Comparison of ENCODE assay signal across 15 cellular contexts in the genomic region with DNA sequence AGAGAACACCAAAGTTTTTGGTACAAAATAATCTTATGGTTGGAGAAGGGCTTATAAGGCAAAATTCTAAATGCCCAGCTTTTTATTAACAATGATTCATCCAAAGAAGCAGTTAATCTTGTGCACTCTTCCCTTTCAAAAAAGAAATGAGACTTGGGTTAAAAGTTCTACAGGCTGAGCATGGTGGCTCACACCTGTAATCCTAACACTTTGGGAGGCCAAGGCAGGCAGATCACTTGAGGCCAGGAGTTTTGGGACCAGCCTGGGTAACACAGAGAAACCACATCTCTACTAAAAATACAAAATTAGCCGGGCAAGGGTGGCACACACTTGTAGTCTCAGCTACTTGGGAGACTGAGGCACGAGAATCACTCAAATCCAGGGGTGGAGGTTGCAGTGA. TPM values are rescaled to one million over a fixed set of nuclear protein-coding genes. Genes with fewer than 3 reads are reported as not detected.
A peak's percentile ranks its signal among the peaks of the same experiment; 100 is the strongest.
DNase-seq lines count a peak whose midpoint lies in the region; ATAC-seq and TF ChIP-seq lines count a peak whose summit lies in the region.
"Had no signal": no experiment of that assay in that cellular context is flagged by ENCODE, and none has a peak within 500 bp of the region (broad histone marks: within the 10 kb centered on the region; RNA-seq: fewer than 3 reads in every experiment).

No MANE protein-coding gene starts in this region.

- H3K9me3 ChIP-seq in Loucy (ENCODE audit: insufficient read depth, low read depth, low read length) (no peaks in the 10 kb centered on the region), neural progenitor cell (ENCODE audit: low read depth) (no peaks in the 10 kb centered on the region), WERI-Rb-1 (ENCODE audit: severe bottlenecking) (no peaks in the 10 kb centered on the region)
- H3K9me3 ChIP-seq: pancreas, upper lobe of right lung had no signal

- peaks cover 77% of the 10 kb centered on the region for H3K4me1 Mint-ChIP-seq in activated T-cell treated with anti-CD3 and anti-CD28 coated beads, Interleukin-2, amount 50 U/mL, for 24 hours (ENCODE audit: low read depth)
- H3K4me1 Mint-ChIP-seq in activated naive CD8-positive, alpha-beta T cell treated with anti-CD3 and anti-CD28 coated beads, Interleukin-2, amount 10 ng/mL, durations not matched to agents 7 days and 5 days = peaks cover 49% of the 10 kb centered on the region
- peaks cover 57% of the 10 kb centered on the region for H3K4me1 Mint-ChIP-seq in neural progenitor cell

- H3K4me3 Mint-ChIP-seq in activated T-cell treated with anti-CD3 and anti-CD28 coated beads, Interleukin-2, amount 50 U/mL, for 24 hours = peak overlapping the region; percentile 100
- H3K4me3 Mint-ChIP-seq in activated naive CD8-positive, alpha-beta T cell treated with anti-CD3 and anti-CD28 coated beads, Interleukin-2, amount 10 ng/mL, durations not matched to agents 7 days and 5 days = peak overlapping the region; percentile 5
- H3K4me3 Mint-ChIP-seq in neural progenitor cell = no peak overlapping the region
- H3K4me3 Mint-ChIP-seq: dendritic cell treated with granulocyte-macrophage colony-stimulating factor and Interleukin-4, amounts not matched to agents 40 ng/mL and 50 ng/mL, for 4 days had no signal

- no peak for ATAC-seq in activated naive CD8-positive, alpha-beta T cell treated with anti-CD3 and anti-CD28 coated beads, Interleukin-2, amount 10 ng/mL, durations not matched to agents 7 days and 5 days (ENCODE audit: low read depth)
- ATAC-seq: Panc1, pancreas, upper lobe of right lung had no signal

- POLR2A ChIA-PET in activated naive CD8-positive, alpha-beta T cell treated with anti-CD3 and anti-CD28 coated beads, Interleukin-2, amount 10 ng/mL, durations not matched to agents 7 days and 5 days (lab: Charles Lee) = interaction anchor here (1.8 kb wide), 1 partner anchor 13 kb away, joined by 4 read pairs; no protein-coding TSS in a partner anchor

- H3K4me1 ChIP-seq in Loucy (ENCODE audit: insufficient read depth, low read length, poor library complexity, severe bottlenecking) (peaks cover 52% of the 10 kb centered on the region), neural progenitor cell (peaks cover 33% of the 10 kb centered on the region)

- no peaks in the 10 kb centered on the region for H3K9me3 Mint-ChIP-seq in activated T-cell treated with anti-CD3 and anti-CD28 coated beads, Interleukin-2, amount 50 U/mL, for 24 hours
- H3K9me3 Mint-ChIP-seq in activated naive CD8-positive, alpha-beta T cell treated with anti-CD3 and anti-CD28 coated beads, Interleukin-2, amount 10 ng/mL, durations not matched to agents 7 days and 5 days = no peaks in the 10 kb centered on the region
- no peaks in the 10 kb centered on the region for H3K9me3 Mint-ChIP-seq in neural progenitor cell
- H3K9me3 Mint-ChIP-seq: dendritic cell treated with granulocyte-macrophage colony-stimulating factor and Interleukin-4, amounts not matched to agents 40 ng/mL and 50 ng/mL, for 4 days had no signal

- TF ChIP-seq CTCF in Loucy (conservative IDR thresholded peaks at IDR 0.05; ENCODE audit: low read length) (no peak), neural progenitor cell (IDR thresholded peaks at IDR 0.05) (no peak), WERI-Rb-1 (IDR thresholded peaks at IDR 0.05; ENCODE audit: low read depth, low read length) (no peak)

- H3K36me3 Mint-ChIP-seq in activated T-cell treated with anti-CD3 and anti-CD28 coated beads, Interleukin-2, amount 50 U/mL, for 24 hours (ENCODE audit: low read depth) = peaks cover 98% of the 10 kb centered on the region
- peaks cover 40% of the 10 kb centered on the region for H3K36me3 Mint-ChIP-seq in activated naive CD8-positive, alpha-beta T cell treated with anti-CD3 and anti-CD28 coated beads, Interleukin-2, amount 10 ng/mL, durations not matched to agents 7 days and 5 days
- peaks cover 36% of the 10 kb centered on the region for H3K36me3 Mint-ChIP-seq in neural progenitor cell

- H3K27me3 ChIP-seq in Loucy (ENCODE audit: insufficient read depth, low read length, poor library complexity, severe bottlenecking) = peaks cover 6% of the 10 kb centered on the region
- H3K27me3 ChIP-seq in neural progenitor cell = no peaks in the 10 kb centered on the region
- no peaks in the 10 kb centered on the region for H3K27me3 ChIP-seq in WERI-Rb-1 (ENCODE audit: insufficient read depth, low read depth, severe bottlenecking)
- H3K27me3 ChIP-seq: pancreas, upper lobe of right lung had no signal

- H3K9me2 ChIP-seq in Loucy (replicated peaks; ENCODE audit: low read depth, low read length) = no peaks in the 10 kb centered on the region

- H3K4me2 ChIP-seq in Loucy (ENCODE audit: low read depth, low read length, poor library complexity, severe bottlenecking) (peak overlapping the region; percentile 98), neural progenitor cell (peak overlapping the region; percentile 89)

- H3K4me3 ChIP-seq in Loucy (ENCODE audit: low read length, poor library complexity, severe bottlenecking) = peak overlapping the region; percentile 89
- no peak overlapping the region for H3K4me3 ChIP-seq in neural progenitor cell
- no peak overlapping the region for H3K4me3 ChIP-seq in WERI-Rb-1 (ENCODE audit: low read depth, low read length)
- H3K4me3 ChIP-seq: lung, pancreas, upper lobe of right lung had no signal

- DNase-seq in activated T-cell treated with anti-CD3 and anti-CD28 coated beads, Interleukin-2, amount 50 U/mL, for 24 hours = no peak
- DNase-seq in activated T-cell treated with anti-CD3 and anti-CD28 coated beads, Interleukin-2, amount 50 U/mL, for 1 hour = no peak
- no peak for DNase-seq in activated naive CD8-positive, alpha-beta T cell treated with anti-CD3 and anti-CD28 coated beads, Interleukin-2, amount 10 ng/mL, durations not matched to agents 7 days and 5 days
- no peak for DNase-seq in neural progenitor cell (ENCODE audit: low spot score)
- no peak for DNase-seq in WERI-Rb-1
- no peak for DNase-seq in NK-92 (lab: John Stamatoyannopoulos, UW; ENCODE audit: unreplicated experiment)
- no peak for DNase-seq in DMS53 (lab: John Stamatoyannopoulos, UW)
- DNase-seq: amniotic stem cell, NCI-H226, pancreas, upper lobe of right lung had no signal

- H3K79me2 ChIP-seq in Loucy (ENCODE audit: insufficient read depth, low read length) = peaks cover 86% of the 10 kb centered on the region
- H3K79me2 ChIP-seq in neural progenitor cell (ENCODE audit: low read depth) = peaks cover 75% of the 10 kb centered on the region

- H3K36me3 ChIP-seq in Loucy (ENCODE audit: insufficient read depth, low read length) = peaks cover 73% of the 10 kb centered on the region
- H3K36me3 ChIP-seq in neural progenitor cell = peaks cover 31% of the 10 kb centered on the region
- peaks cover 91% of the 10 kb centered on the region for H3K36me3 ChIP-seq in WERI-Rb-1

- H2AFZ ChIP-seq in Loucy (ENCODE audit: low read length) (no peak overlapping the region), neural progenitor cell (replicated peaks) (no peak overlapping the region)

- H3F3A ChIP-seq in Loucy (ENCODE audit: low read depth) (peaks cover 23% of the 10 kb centered on the region), neural progenitor cell (ENCODE audit: low read depth) (peaks cover 97% of the 10 kb centered on the region)

- H3K9ac ChIP-seq in Loucy (ENCODE audit: low read depth, low read length, poor library complexity, severe bottlenecking) (peak overlapping the region; percentile 100), neural progenitor cell (no peak overlapping the region)

- H4K20me1 ChIP-seq in Loucy (ENCODE audit: insufficient read depth, low read length, poor library complexity, severe bottlenecking) (peaks cover 79% of the 10 kb centered on the region), neural progenitor cell (ENCODE audit: low read depth) (peaks cover 78% of the 10 kb centered on the region)

- H3K27ac ChIP-seq in neural progenitor cell (peak overlapping the region; percentile 20), WERI-Rb-1 (no peak overlapping the region)
- H3K27ac ChIP-seq: pancreas, upper lobe of right lung had no signal

- H3K27ac Mint-ChIP-seq in activated T-cell treated with anti-CD3 and anti-CD28 coated beads, Interleukin-2, amount 50 U/mL, for 24 hours = peak overlapping the region; percentile 87
- peak overlapping the region; percentile 59 for H3K27ac Mint-ChIP-seq in activated naive CD8-positive, alpha-beta T cell treated with anti-CD3 and anti-CD28 coated beads, Interleukin-2, amount 10 ng/mL, durations not matched to agents 7 days and 5 days
- no peak overlapping the region for H3K27ac Mint-ChIP-seq in neural progenitor cell
- H3K27ac Mint-ChIP-seq: dendritic cell treated with granulocyte-macrophage colony-stimulating factor and Interleukin-4, amounts not matched to agents 40 ng/mL and 50 ng/mL, for 4 days had no signal

- no peaks in the 10 kb centered on the region for H3K27me3 Mint-ChIP-seq in activated T-cell treated with anti-CD3 and anti-CD28 coated beads, Interleukin-2, amount 50 U/mL, for 24 hours
- H3K27me3 Mint-ChIP-seq in activated naive CD8-positive, alpha-beta T cell treated with anti-CD3 and anti-CD28 coated beads, Interleukin-2, amount 10 ng/mL, durations not matched to agents 7 days and 5 days = no peaks in the 10 kb centered on the region
- H3K27me3 Mint-ChIP-seq in neural progenitor cell (ENCODE audit: insufficient read depth, low read depth) = peaks cover 3% of the 10 kb centered on the region
- H3K27me3 Mint-ChIP-seq: dendritic cell treated with granulocyte-macrophage colony-stimulating factor and Interleukin-4, amounts not matched to agents 40 ng/mL and 50 ng/mL, for 4 days had no signal

RNA-seq across cellular contexts. Expression of a gene that starts 4.5 kb away (rescaled TPM):
- 100 to 1,000 TPM; 314 to 323 TPM for total RNA-seq in activated naive CD8-positive, alpha-beta T cell treated with anti-CD3 and anti-CD28 coated beads, Interleukin-2, amount 10 ng/mL, durations not matched to agents 7 days and 5 days
- total RNA-seq in neural progenitor cell (ENCODE audit: low replicate concordance) = 436 and 556 TPM in 2 replicates

RNA-seq across cellular contexts. Expression of a gene that starts 14.5 kb away (rescaled TPM):
- total RNA-seq in activated naive CD8-positive, alpha-beta T cell treated with anti-CD3 and anti-CD28 coated beads, Interleukin-2, amount 10 ng/mL, durations not matched to agents 7 days and 5 days = 10 to 100 TPM; 54.0 to 57.8 TPM
- total RNA-seq in neural progenitor cell (ENCODE audit: low replicate concordance) = 90.4 and 103 TPM in 2 replicates

RNA-seq across cellular contexts. Expression of a gene that starts 47.3 kb away (rescaled TPM):
- total RNA-seq in activated naive CD8-positive, alpha-beta T cell treated with anti-CD3 and anti-CD28 coated beads, Interleukin-2, amount 10 ng/mL, durations not matched to agents 7 days and 5 days = 1 to 10 TPM in 1 of 2 experiments, under 1 TPM in 1; 0.28 to 1.2 TPM
- 8.8 and 14.7 TPM in 2 replicates for total RNA-seq in neural progenitor cell (ENCODE audit: low replicate concordance)
